ENCODE assay signal across 31 cellular contexts in the genomic region with DNA sequence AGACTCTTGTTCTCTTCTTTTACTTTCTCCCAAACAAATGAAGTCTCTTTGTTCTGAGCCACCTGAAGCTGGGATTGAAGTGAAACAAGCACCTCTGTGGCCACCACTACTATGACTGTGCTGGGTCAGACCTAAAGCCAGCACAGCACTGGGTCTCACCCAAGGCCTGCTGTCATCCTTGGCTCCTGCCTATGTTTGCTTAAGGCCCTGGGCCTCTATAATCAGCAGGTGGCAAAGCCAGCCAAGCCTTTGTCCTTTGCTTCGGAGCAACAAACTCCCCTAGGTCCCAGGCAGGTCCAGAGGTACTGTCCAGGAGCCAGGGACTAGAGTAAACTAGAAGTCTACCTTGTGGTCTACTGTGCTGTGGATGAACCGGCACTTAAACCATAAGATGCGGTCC.
"Had no signal": no experiment of that assay in that cellular context is flagged by ENCODE, and none has a peak within 500 bp of the region (broad histone marks: within the 10 kb centered on the region; RNA-seq: fewer than 3 reads in every experiment).

No MANE protein-coding gene starts in this region.

- H3K27ac ChIP-seq: adrenal gland, breast epithelium, cardiac muscle cell, colonic mucosa, epithelial cell of prostate, esophagus squamous epithelium, gastroesophageal sphincter, heart right ventricle had no signal

- H3K36me3 ChIP-seq: adrenal gland, breast epithelium, cardiac muscle cell, colonic mucosa, esophagus squamous epithelium, gastroesophageal sphincter, heart right ventricle had no signal

- H3K27me3 ChIP-seq: adrenal gland, breast epithelium, cardiac muscle cell, colonic mucosa, esophagus squamous epithelium, gastroesophageal sphincter, heart right ventricle had no signal

- ATAC-seq: activated CD4-positive, alpha-beta T cell treated with anti-CD3 and anti-CD28 coated beads for 36 hours; activated CD8-positive, alpha-beta memory T cell treated with anti-CD3 and anti-CD28 coated beads, Interleukin-2, amount 10 ng/mL, durations not matched to agents 7 days and 5 days; activated CD8-positive, alpha-beta T cell treated with anti-CD3 and anti-CD28 coated beads, Interleukin-2, amount 10 ng/mL, durations not matched to agents 7 days and 5 days; activated naive CD8-positive, alpha-beta T cell treated with anti-CD3 and anti-CD28 coated beads, Interleukin-2, amount 50 U/mL, for 24 hours; gastroesophageal sphincter; heart right ventricle had no signal

- H3K9me3 ChIP-seq: adrenal gland, breast epithelium, colonic mucosa, esophagus squamous epithelium, gastroesophageal sphincter had no signal

- H3K4me1 ChIP-seq: adrenal gland, breast epithelium, colonic mucosa, esophagus squamous epithelium, gastroesophageal sphincter, heart right ventricle had no signal

- FAIRE-seq: endometrium, endothelial cell of umbilical vein had no signal

- H3K4me3 ChIP-seq: adrenal gland, breast epithelium, cardiac muscle cell, colonic mucosa, esophagus squamous epithelium, gastroesophageal sphincter, heart right ventricle had no signal

- DNase-seq: activated CD4-positive, alpha-beta memory T cell treated with anti-CD3 and anti-CD28 coated beads for 36 hours; activated CD4-positive, alpha-beta T cell treated with anti-CD3 and anti-CD28 coated beads for 36 hours; activated CD4-positive, alpha-beta T cell treated with anti-CD3 and anti-CD28 coated beads, Interleukin-2, amount 10 ng/mL, durations not matched to agents 24 days and 14 days; activated CD4-positive, CD25-positive, alpha-beta regulatory T cell; activated CD4-positive, CD25-positive, alpha-beta regulatory T cell treated with anti-CD3 and anti-CD28 coated beads, Interleukin-2, amount 50 U/mL, for 72 hours; activated CD8-positive, alpha-beta memory T cell treated with anti-CD3 and anti-CD28 coated beads, Interleukin-2, amount 10 ng/mL, durations not matched to agents 7 days and 5 days; activated CD8-positive, alpha-beta memory T cell treated with anti-CD3 and anti-CD28 coated beads, Interleukin-2, amount 50 U/mL, for 4 hours; activated CD8-positive, alpha-beta T cell treated with anti-CD3 and anti-CD28 coated beads, Interleukin-2, amount 10 ng/mL, durations not matched to agents 7 days and 5 days; activated effector memory CD4-positive, alpha-beta T cell treated with anti-CD3 and anti-CD28 coated beads, Interleukin-2, amount 50 U/mL, for 16 hours; activated naive CD4-positive, alpha-beta T cell treated with anti-CD3 and anti-CD28 coated beads for 36 hours; activated naive CD8-positive, alpha-beta T cell treated with anti-CD3 and anti-CD28 coated beads for 36 hours; activated naive CD8-positive, alpha-beta T cell treated with anti-CD3 and anti-CD28 coated beads, Interleukin-2, amount 50 U/mL, for 24 hours; activated T-cell treated with anti-CD3 and anti-CD28 coated beads, Interleukin-2, amount 50 U/mL, for 1 hour; activated T-cell treated with anti-CD3 and anti-CD28 coated beads, Interleukin-2, amount 50 U/mL, for 48 hours; adrenal gland; amygdala; aorta; central memory CD4-positive, alpha-beta T cell; cerebellar nuclear complex; colonic mucosa; effector CD8-positive, alpha-beta T cell; esophagus squamous epithelium; foreskin melanocyte; heart right ventricle; T-helper 2 cell had no signal
